ENCODE assay signal across 12 cellular contexts in the genomic region with DNA sequence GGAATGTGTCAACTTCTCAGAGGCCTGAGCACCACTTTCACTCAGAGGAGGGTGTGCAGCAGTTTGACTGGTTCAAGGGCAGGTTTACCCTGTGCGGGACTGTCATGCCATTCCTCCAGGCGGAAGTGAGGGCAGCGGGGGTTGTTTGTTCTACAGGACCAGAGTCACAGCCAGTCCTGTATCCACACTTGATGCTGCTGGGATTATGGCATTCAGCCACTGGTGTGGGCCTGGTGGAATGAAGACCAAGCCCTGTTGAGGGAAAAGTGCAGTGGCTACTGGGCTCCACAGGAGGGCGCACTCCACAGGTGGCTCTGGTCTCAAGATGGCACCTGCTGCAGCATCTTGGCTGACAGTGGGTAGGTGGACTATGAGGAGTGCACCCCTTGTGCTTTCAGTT. TPM values are rescaled to one million over a fixed set of nuclear protein-coding genes. Genes with fewer than 3 reads are reported as not detected.
DNase-seq lines count a peak whose midpoint lies in the region; ATAC-seq, FAIRE-seq and TF ChIP-seq lines count a peak whose summit lies in the region.
"Had no signal": no experiment of that assay in that cellular context is flagged by ENCODE, and none has a peak within 500 bp of the region (broad histone marks: within the 10 kb centered on the region; RNA-seq: fewer than 3 reads in every experiment).

No MANE protein-coding gene starts in this region.

- H4K91ac ChIP-seq in H1 (replicated peaks; ENCODE audit: insufficient read length, low read length): no peak overlapping the region

- H3K4ac ChIP-seq in H1 (replicated peaks; ENCODE audit: insufficient read length, low read depth, low read length): no peak overlapping the region

- H3K56ac ChIP-seq in H1 (replicated peaks; ENCODE audit: insufficient read length, low read depth, low read length): no peak overlapping the region

- H3K4me3 ChIP-seq in KMS-11 (IDR thresholded peaks at IDR 0.05; ENCODE audit: insufficient read depth, low read depth, low read length) (no peak overlapping the region), H1 (ENCODE audit: extremely low read depth in 1 of 4, insufficient read depth in 2 of 4, low read depth in 3 of 4, low read length in 4 of 4) (no peak overlapping the region), mucosa of descending colon (no peak overlapping the region)
- H3K4me3 ChIP-seq: skin epidermis had no signal

- TF ChIP-seq RAD21 in H1 (IDR thresholded peaks at IDR 0.05 in 1 of 2, conservative IDR thresholded peaks at IDR 0.05 in 1 of 2; ENCODE audit: low read depth in 2 of 2, low read length in 2 of 2): peak; percentile 69 to 81

- intact Hi-C loops in mucosa of descending colon (cut with DNase I, micrococcal nuclease) (no loop called here), left cardiac atrium (cut with DNase I) (no loop called here)

- H3K23ac ChIP-seq in H1 (ENCODE audit: insufficient read length): no peak overlapping the region

- H3K18ac ChIP-seq in H1 (ENCODE audit: extremely low read depth, low read length): no peak overlapping the region

- H2BK120ac ChIP-seq in H1 (replicated peaks; ENCODE audit: low read depth, low read length): no peak overlapping the region

- H3K79me2 ChIP-seq in KMS-11 (ENCODE audit: insufficient read depth, low read depth) (no peaks in the 10 kb centered on the region), H1 (ENCODE audit: control insufficient read depth in 1 of 2, insufficient read depth in 2 of 2, low read length in 2 of 2) (no peaks in the 10 kb centered on the region)

- CTCF ChIA-PET in H1 (lab: Charles Lee; ENCODE audit: partially characterized antibody): interaction anchor here (0.6 to 3.4 kb wide), 5 partner anchors 10 to 116 kb away, joined by 3 to 31 read pairs (median 7); no protein-coding TSS in a partner anchor

- 68% methylated on average over 4 of the region's 4 CpGs; no CpG with 5 or more reads in 1 of the 2 experiments for WGBS in H1 (ENCODE audit: extremely low coverage in 1 of 2, insufficient coverage in 1 of 2, insufficient read length in 1 of 2, insufficient replicate concordance in 2 of 2, low coverage in 1 of 2, low lambda C conversion rate in 2 of 2, missing lambda C conversion rate in 1 of 2), 2 experiments

- peak; percentile 77 for FAIRE-seq in H1 (lab: Jason Lieb, UNC)
- no peak for FAIRE-seq in GM12892 (lab: Jason Lieb, UNC)

- H3K9me3 ChIP-seq in H1 (ENCODE audit: insufficient read depth in 2 of 2, low read depth in 1 of 2, low read length in 1 of 2): no peaks in the 10 kb centered on the region; a peak in 2 of 4 replicates
- H3K9me3 ChIP-seq in mucosa of descending colon: peaks cover 4% of the 10 kb centered on the region

- POLR2A ChIA-PET in H1 (lab: Charles Lee; ENCODE audit: partially characterized antibody): no interaction called here

- TF ChIP-seq EP300 in H1 (IDR thresholded peaks at IDR 0.05; ENCODE audit: borderline replicate concordance in 1 of 2, low read depth in 2 of 2, low read length in 2 of 2): no peak

- peak overlapping the region; percentile 73 for H4K8ac ChIP-seq in H1 (ENCODE audit: extremely low read depth, insufficient read depth, low read length)

- no peak overlapping the region for H3K27ac ChIP-seq in KMS-11
- H3K27ac ChIP-seq in H1 (ENCODE audit: low read depth, low read length): no peak overlapping the region
- H3K27ac ChIP-seq: skin epidermis had no signal

- DNase-seq in ELF-1 (ENCODE audit: low read depth, low spot score) (peak; percentile 58), H1 (ENCODE audit: low read depth in 1 of 2, low spot score in 2 of 2) (peak; percentile 34 to 84), mucosa of descending colon (peak in 1 of 3 donors; percentile 35), GM12892 (ENCODE audit: insufficient read length) (no peak), NCI-H226 (no peak), NCI-H748 (lab: John Stamatoyannopoulos, UW; ENCODE audit: unreplicated experiment) (no peak), left cardiac atrium (no peak)
- DNase-seq: NCI-H2081 had no signal

- no peak overlapping the region for H4K5ac ChIP-seq in H1 (ENCODE audit: insufficient read length, low read depth, low read length)

- H3K36me3 ChIP-seq in KMS-11 (ENCODE audit: insufficient read depth) (no peaks in the 10 kb centered on the region), H1 (ENCODE audit: control insufficient read depth in 2 of 4, insufficient read depth in 4 of 4, low read length in 3 of 4) (no peaks in the 10 kb centered on the region), mucosa of descending colon (ENCODE audit: low read depth) (no peaks in the 10 kb centered on the region)

- H2BK15ac ChIP-seq in H1 (ENCODE audit: low read length): 0 out of 2 replicates have a peak overlapping the region, but pooled peaks have one; percentile 16

- H2AFZ ChIP-seq in KMS-11 (ENCODE audit: low read depth) (no peak overlapping the region), H1 (ENCODE audit: low read length) (0 out of 2 replicates have a peak overlapping the region, but pooled peaks have one; percentile 52)

- H2AK5ac ChIP-seq in H1 (ENCODE audit: low read depth, low read length): no peak overlapping the region

- H4K20me1 ChIP-seq in KMS-11 (ENCODE audit: insufficient read depth) (no peaks in the 10 kb centered on the region), H1 (replicated peaks in 1 of 2; ENCODE audit: control insufficient read depth in 1 of 2, insufficient read depth in 2 of 2, low read length in 2 of 2) (no peaks in the 10 kb centered on the region)

- no peak overlapping the region for H3K9ac ChIP-seq in KMS-11
- no peak overlapping the region for H3K9ac ChIP-seq in H1 (replicated peaks in 1 of 4; ENCODE audit: extremely low read depth in 1 of 4, low read depth in 3 of 4, low read length in 3 of 4)

- H3K4me1 ChIP-seq in KMS-11 (ENCODE audit: low read depth, poor library complexity, severe bottlenecking) (no peaks in the 10 kb centered on the region), H1 (replicated peaks in 1 of 4; ENCODE audit: control insufficient read depth in 3 of 4, insufficient read depth in 4 of 4, low read length in 3 of 4) (no peaks in the 10 kb centered on the region; a peak in 1 of 7 replicates), mucosa of descending colon (ENCODE audit: low read depth) (no peaks in the 10 kb centered on the region)

- H2BK5ac ChIP-seq in H1 (ENCODE audit: low read depth, low read length): no peak overlapping the region

- H3K4me2 ChIP-seq in KMS-11 (no peak overlapping the region), H1 (ENCODE audit: insufficient read depth in 1 of 2, low read depth in 2 of 2, low read length in 2 of 2) (no peak overlapping the region)

- TF ChIP-seq POLR2A in H1 (IDR thresholded peaks at IDR 0.05; ENCODE audit: control extremely low read depth in 1 of 2, low read depth in 2 of 2, low read length in 2 of 2): no peak
- TF ChIP-seq POLR2A in GM12892 (IDR thresholded peaks at IDR 0.05; ENCODE audit: low read depth, low read length): no peak

- H3K79me1 ChIP-seq in H1 (ENCODE audit: low read depth, low read length): no peaks in the 10 kb centered on the region

- H2BK20ac ChIP-seq in H1 (ENCODE audit: low read length): no peak overlapping the region

- ATAC-seq in mucosa of descending colon (peak; percentile 70), left cardiac atrium (no peak)

- H2BK12ac ChIP-seq in H1 (ENCODE audit: low read depth, low read length): no peak overlapping the region

- peak; percentile 66 for TF ChIP-seq CTCF in KMS-11 (conservative IDR thresholded peaks at IDR 0.05; ENCODE audit: low read depth, low read length)
- TF ChIP-seq CTCF in H1 (IDR thresholded peaks at IDR 0.05; ENCODE audit: control extremely low read depth in 1 of 3, insufficient read depth in 1 of 3, low read depth in 1 of 3, low read length in 3 of 3): peak; percentile 94 to 98 (median 94)
- TF ChIP-seq CTCF in mucosa of descending colon (IDR thresholded peaks at IDR 0.05): no peak

- H3K27me3 ChIP-seq in KMS-11 (ENCODE audit: insufficient read depth, low read depth) (no peaks in the 10 kb centered on the region), H1 (replicated peaks in 1 of 4; ENCODE audit: control insufficient read depth in 3 of 4, extremely low read depth in 1 of 4, insufficient read depth in 3 of 4, low read length in 3 of 4) (no peaks in the 10 kb centered on the region; a peak in 1 of 7 replicates)

- no peak overlapping the region for H3K14ac ChIP-seq in H1 (ENCODE audit: insufficient read length)

- no peaks in the 10 kb centered on the region for H3K23me2 ChIP-seq in H1 (ENCODE audit: low read depth, low read length)

RNA-seq across cellular contexts. Expression of a gene that starts 14.8 kb away (rescaled TPM):
- not detected in 2 replicates for total RNA-seq in H1 (2021; fragmentation: NEBNext Ultra II Directional; extraction: Animal tissue kit (Norgen Biotek cat#: 25700))
- not detected in 2 replicates for polyA plus RNA-seq in H1 (2011; rRNA removed)
- polyA plus RNA-seq in H1 (2011; cell fraction: cytosol; rRNA removed): not detected
- polyA plus RNA-seq in H1 (2011; cell fraction: nucleus; rRNA removed): not detected
- polyA plus RNA-seq in H1 (2012, experiment 1 of 2): not detected in 4 replicates
- not detected for polyA plus RNA-seq in H1 (2012, experiment 2 of 2)
- not detected for polyA plus RNA-seq in H1 (2013, experiment 1 of 2)
- not detected for polyA plus RNA-seq in H1 (2013, experiment 2 of 2)
- not detected in 2 replicates for polyA minus RNA-seq in H1 (2011; rRNA and poly(A)+ RNA removed)
- not detected for polyA minus RNA-seq in H1 (2011; cell fraction: cytosol; rRNA and poly(A)+ RNA removed)
- polyA minus RNA-seq in H1 (2011; cell fraction: nucleus; rRNA and poly(A)+ RNA removed): not detected
- total RNA-seq in mucosa of descending colon (not detected), left cardiac atrium (not detected)
- not detected for polyA plus RNA-seq in GM12892 (2012; ENCODE audit: missing spikeins)
- total RNA-seq: dermis microvascular lymphatic vessel endothelial cell, lower leg skin had no signal

RNA-seq across cellular contexts. Expression of a gene that starts 18.4 kb away (rescaled TPM):
- total RNA-seq in H1 (2021; fragmentation: NEBNext Ultra II Directional; extraction: Animal tissue kit (Norgen Biotek cat#: 25700)): not detected in 2 replicates
- 0.17 TPM in 1 of 2 replicates, not detected in the other for polyA plus RNA-seq in H1 (2011; rRNA removed)
- polyA plus RNA-seq in H1 (2011; cell fraction: cytosol; rRNA removed): not detected
- polyA plus RNA-seq in H1 (2011; cell fraction: nucleus; rRNA removed): not detected
- 0.40 TPM in 1 of 4 replicates, not detected in the others for polyA plus RNA-seq in H1 (2012, experiment 1 of 2)
- not detected for polyA plus RNA-seq in H1 (2012, experiment 2 of 2)
- 0.14 TPM for polyA plus RNA-seq in H1 (2013, experiment 1 of 2)
- not detected for polyA plus RNA-seq in H1 (2013, experiment 2 of 2)
- not detected in 2 replicates for polyA minus RNA-seq in H1 (2011; rRNA and poly(A)+ RNA removed)
- polyA minus RNA-seq in H1 (2011; cell fraction: cytosol; rRNA and poly(A)+ RNA removed): 19.1 TPM
- polyA minus RNA-seq in H1 (2011; cell fraction: nucleus; rRNA and poly(A)+ RNA removed): 11.1 TPM
- total RNA-seq in mucosa of descending colon (100 to 1,000 TPM in 1 of 3 donors, 10 to 100 TPM in 2; 29.9 to 132 (median 43.3) TPM), left cardiac atrium (10 to 100 TPM; 44.2 to 86.7 TPM)
- not detected for polyA plus RNA-seq in GM12892 (2012; ENCODE audit: missing spikeins)

RNA-seq across cellular contexts. Expression of a gene that starts 29.2 kb away (rescaled TPM):
- total RNA-seq in H1 (2021; fragmentation: NEBNext Ultra II Directional; extraction: Animal tissue kit (Norgen Biotek cat#: 25700)): 4.5 and 5.8 TPM in 2 replicates
- 0.64 and 3.0 TPM in 2 replicates for polyA plus RNA-seq in H1 (2011; rRNA removed)
- polyA plus RNA-seq in H1 (2011; cell fraction: cytosol; rRNA removed): 3.2 TPM
- polyA plus RNA-seq in H1 (2011; cell fraction: nucleus; rRNA removed): 1.1 TPM
- polyA plus RNA-seq in H1 (2012, experiment 1 of 2): 4.8 to 7.1 TPM (median 5.2 TPM) in 4 replicates
- polyA plus RNA-seq in H1 (2012, experiment 2 of 2): 0.22 TPM
- polyA plus RNA-seq in H1 (2013, experiment 1 of 2): 13.3 TPM
- polyA plus RNA-seq in H1 (2013, experiment 2 of 2): 15.6 TPM
- polyA minus RNA-seq in H1 (2011; rRNA and poly(A)+ RNA removed): 2.3 and 4.0 TPM in 2 replicates
- 1.3 TPM for polyA minus RNA-seq in H1 (2011; cell fraction: cytosol; rRNA and poly(A)+ RNA removed)
- polyA minus RNA-seq in H1 (2011; cell fraction: nucleus; rRNA and poly(A)+ RNA removed): 9.9 TPM
- total RNA-seq in mucosa of descending colon (not detected), left cardiac atrium (not detected)
- not detected for polyA plus RNA-seq in GM12892 (2012; ENCODE audit: missing spikeins)
- total RNA-seq: dermis microvascular lymphatic vessel endothelial cell had no signal

Comparison
In these comparisons a context has a peak if more than half of its experiments do, and no peak if none do; other contexts are left out.
1. DNase-seq: peak in ELF-1 (single experiment) and H1 (2 of 2); none in GM12892 (single experiment), NCI-H226 (single experiment), NCI-H748 (single experiment) and left cardiac atrium (single experiment).
2. RNA of a gene that starts 18.4 kb away (total RNA-seq): 44.2 to 86.7 TPM in left cardiac atrium and 29.9 to 132 TPM in mucosa of descending colon; not detected in H1; every median in the first group is over 10 times any median in the second.